10 cellular contexts compared by ENCODE assay signal in the genomic region with DNA sequence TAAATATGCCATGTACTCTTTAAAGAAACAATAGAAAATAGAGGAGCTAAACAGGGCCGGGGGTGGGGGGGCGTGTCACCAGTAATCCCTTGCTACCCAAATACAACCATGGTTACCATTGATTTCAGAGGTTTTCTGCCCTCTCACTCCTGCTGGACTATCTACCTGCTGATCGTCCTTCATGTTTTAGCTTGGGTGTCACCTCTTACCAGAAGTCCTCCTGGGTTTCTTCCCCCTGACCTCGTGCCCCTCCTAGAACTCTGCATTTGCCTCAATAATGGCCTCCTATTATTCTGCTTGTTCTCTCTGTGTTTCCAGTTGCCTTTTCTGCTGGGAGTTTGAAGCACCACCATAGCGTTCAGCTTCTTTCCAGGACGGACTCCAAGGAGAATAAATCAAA. TPM values are rescaled to one million over a fixed set of nuclear protein-coding genes. Genes with fewer than 3 reads are reported as not detected.
"Had no signal": no experiment of that assay in that cellular context is flagged by ENCODE, and none has a peak within 500 bp of the region (broad histone marks: within the 10 kb centered on the region; RNA-seq: fewer than 3 reads in every experiment).

No MANE protein-coding gene starts in this region.

- H3K4me2 ChIP-seq: KMS-11 had no signal

- ATAC-seq: HepG2 had no signal

- H3K9me3 Mint-ChIP-seq: IgD-negative memory B cell had no signal

- H3K27ac Mint-ChIP-seq: IgD-negative memory B cell had no signal

- FAIRE-seq: HepG2, HTR-8/SVneo had no signal

- H3K27ac ChIP-seq: HL-60, KMS-11 had no signal

- H3K4me3 Mint-ChIP-seq: IgD-negative memory B cell had no signal

- H3K9ac ChIP-seq: KMS-11 had no signal

- DNase-seq: IMR-90, KBM-7, KG1 had no signal

RNA-seq across cellular contexts. Expression of a gene that starts 9.4 kb away (rescaled TPM):
- total RNA-seq: HepG2, HT-29, HT1080, IMR-90 had no signal
- polyA plus RNA-seq: HepG2, IgD-negative memory B cell, IMR-90 had no signal

RNA-seq across cellular contexts. Expression of a gene that starts 34.5 kb away (rescaled TPM):
- total RNA-seq: HepG2, HT-29, HT1080, IMR-90 had no signal
- polyA plus RNA-seq: HepG2, IMR-90 had no signal
